Comparison of ENCODE assay signal across 1 cellular context in genomic region chr1:228807904-228808487, GRCh38.
TF ChIP-seq lines count a peak whose summit lies in the region.

No MANE protein-coding gene starts in this region.

TF ChIP-seq in H1, 55 proteins besides CTCF, POLR2A, EP300 and RAD21 (continued from another document):
- TF ChIP-seq E2F6 (IDR thresholded peaks at IDR 0.05), result no peak
- no peak for TF ChIP-seq FOSL1 (IDR thresholded peaks at IDR 0.05; ENCODE audit: insufficient read depth, low read depth, low read length)
- no peak for TF ChIP-seq SIRT6 (IDR thresholded peaks at IDR 0.05; ENCODE audit: low read length)
- TF ChIP-seq CHD1 (IDR thresholded peaks at IDR 0.05; ENCODE audit: low read depth, low read length), result no peak
- no peak for TF ChIP-seq HDAC6 (IDR thresholded peaks at IDR 0.05; ENCODE audit: low read depth, low read length)
- no peak for TF ChIP-seq SP2 (IDR thresholded peaks at IDR 0.05; ENCODE audit: low read length)
- no peak for TF ChIP-seq JUND (IDR thresholded peaks at IDR 0.05; ENCODE audit: low read length)
